Comparison of ENCODE assay signal across 8 cellular contexts in the genomic region with DNA sequence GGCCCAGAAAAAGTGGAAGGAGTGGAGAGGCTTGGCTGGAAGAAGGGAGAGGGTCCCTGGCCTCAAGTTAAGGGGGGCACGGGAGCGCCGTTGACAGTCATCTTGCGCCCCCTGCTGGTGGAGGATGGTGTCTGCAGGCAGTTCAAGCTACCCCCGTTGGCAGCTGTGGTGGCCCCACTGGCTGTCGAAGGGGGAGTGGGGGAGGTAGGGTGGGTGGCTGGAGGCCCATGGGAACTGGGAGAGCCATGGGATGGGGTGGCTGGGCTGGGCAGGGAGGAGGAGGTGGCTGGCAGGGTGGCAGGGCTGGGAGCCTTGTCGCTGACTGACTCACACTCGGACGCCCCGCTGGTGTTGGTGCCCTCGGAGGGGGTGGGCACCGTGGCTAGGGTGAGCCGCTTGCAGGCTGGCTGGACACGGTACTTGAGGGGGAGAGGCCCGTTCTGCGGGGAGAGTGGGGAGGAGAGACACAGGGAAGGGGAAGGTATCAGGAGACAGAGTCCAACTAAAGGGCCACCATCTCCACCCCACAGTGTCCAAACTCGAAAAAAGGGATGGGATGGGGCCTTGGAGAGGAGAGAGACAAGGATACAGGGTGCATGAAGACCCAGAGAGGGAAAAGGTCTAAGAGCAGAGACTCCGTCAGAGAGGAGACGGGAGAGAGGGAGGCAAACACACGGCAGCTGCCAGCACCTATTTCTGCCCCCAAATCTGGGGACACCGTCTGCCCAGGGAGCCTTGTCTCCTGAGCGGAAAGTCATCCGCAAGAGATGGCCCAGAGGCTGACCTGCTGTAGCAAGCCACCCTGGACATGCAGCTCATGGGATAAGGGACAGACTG. TPM values are rescaled to one million over a fixed set of nuclear protein-coding genes. Genes with fewer than 3 reads are reported as not detected.
A peak's percentile ranks its signal among the peaks of the same experiment; 100 is the strongest.
DNase-seq lines count a peak whose midpoint lies in the region; ATAC-seq, FAIRE-seq and TF ChIP-seq lines count a peak whose summit lies in the region.

No MANE protein-coding gene starts in this region.

- H3K4me1 Mint-ChIP-seq in T-helper 17 cell (peaks cover 30% of the 10 kb centered on the region), astrocyte (ENCODE audit: low read depth, unreplicated experiment) (peaks cover 5% of the 10 kb centered on the region)

- H3K4me3 ChIP-seq in BLaER1 treated with 17β-estradiol and CSF1 and Interleukin-3, amounts not matched to agents 10 nM and 100 nM = no peak overlapping the region
- no peak overlapping the region for H3K4me3 ChIP-seq in astrocyte (ENCODE audit: insufficient read depth, low read depth, low read length)

- H3K27ac ChIP-seq in BLaER1 treated with 17β-estradiol and CSF1 and Interleukin-3, amounts not matched to agents 10 nM and 100 nM = no peak overlapping the region
- no peak overlapping the region for H3K27ac ChIP-seq in astrocyte (ENCODE audit: low read depth, low read length)

- POLR2A ChIA-PET in HEK293T (lab: Yijun Ruan, JAX) = interaction anchor here (0.7 to 2.2 kb wide), 5 partner anchors 10 to 58 kb away, joined by 3 to 7 read pairs (median 4); partner anchors contain the start of genes MLLT6 and PSMB3

- CTCF ChIA-PET in HEK293T (lab: Yijun Ruan, JAX) = interaction anchor here (0.5 to 2.0 kb wide), 16 partner anchors 9 to 418 kb away, joined by 3 to 11 read pairs (median 4); partner anchors contain the start of genes EPOP and PSMB3

- no peaks in the 10 kb centered on the region for H3K9me3 ChIP-seq in BLaER1 treated with 17β-estradiol and CSF1 and Interleukin-3, amounts not matched to agents 10 nM and 100 nM (replicated peaks in 1 of 11)
- H3K9me3 ChIP-seq in T-helper 17 cell (ENCODE audit: control insufficient read depth, low read length, poor library complexity, severe bottlenecking) (no peaks in the 10 kb centered on the region), astrocyte (ENCODE audit: insufficient read depth, low read depth, low read length) (no peaks in the 10 kb centered on the region)

- FAIRE-seq in astrocyte (lab: Jason Lieb, UNC) = no peak

- peaks cover 16% of the 10 kb centered on the region for H3K79me2 ChIP-seq in astrocyte (ENCODE audit: insufficient read depth, low read length)

- DNase-seq in HEK293T (ENCODE audit: extremely low spot score) (peak; percentile 68), T-helper 17 cell (peak; percentile 64 to 72 (median 69)), astrocyte (ENCODE audit: low read depth) (no peak), iPS-NIHi7 (ENCODE audit: extremely low spot score) (peak; percentile 90)
- peak; percentile 75 to 80 for DNase-seq in stimulated activated CD4-positive, alpha-beta T cell treated with anti-CD3 and anti-CD28 coated beads, Interleukin-2, amount 100 ng/mL, for 48 hours

- H3K9me3 Mint-ChIP-seq in astrocyte (ENCODE audit: unreplicated experiment) = no peaks in the 10 kb centered on the region

- H3K27me3 Mint-ChIP-seq in T-helper 17 cell = no peaks in the 10 kb centered on the region
- no peaks in the 10 kb centered on the region for H3K27me3 Mint-ChIP-seq in astrocyte (ENCODE audit: low read depth, unreplicated experiment)

- H3K4me3 Mint-ChIP-seq in T-helper 17 cell (no peak overlapping the region), astrocyte (ENCODE audit: unreplicated experiment) (no peak overlapping the region)

- peaks cover 6 to 65% (median 15%) of the 10 kb centered on the region in 11 experiments; a peak in 16 of 22 replicates for H3K36me3 ChIP-seq in BLaER1 treated with 17β-estradiol and CSF1 and Interleukin-3, amounts not matched to agents 10 nM and 100 nM
- H3K36me3 ChIP-seq in astrocyte (ENCODE audit: insufficient read depth, low read length) = peaks cover 17% of the 10 kb centered on the region

- TF ChIP-seq CTCF in astrocyte (IDR thresholded peaks at IDR 0.05; ENCODE audit: insufficient read depth, low read depth, low read length) = peak; percentile 59

- peaks cover 41 to 91% (median 73%) of the 10 kb centered on the region in 10 experiments for H3K4me1 ChIP-seq in BLaER1 treated with 17β-estradiol and CSF1 and Interleukin-3, amounts not matched to agents 10 nM and 100 nM
- H3K4me1 ChIP-seq in astrocyte (ENCODE audit: insufficient read depth, low read length) = peaks cover 9% of the 10 kb centered on the region

- peak overlapping the region in 7 of 11 experiments; percentile 2 to 48 (median 15); a peak in 6 of 22 replicates for H3K9ac ChIP-seq in BLaER1 treated with 17β-estradiol and CSF1 and Interleukin-3, amounts not matched to agents 10 nM and 100 nM
- H3K9ac ChIP-seq in astrocyte (ENCODE audit: low read length) = no peak overlapping the region

- ATAC-seq in T-helper 17 cell (peak; percentile 39), GM21717 (IDR thresholded peaks at IDR 0.05; ENCODE audit: unreplicated experiment) (no peak), GM19397 (IDR thresholded peaks at IDR 0.05; ENCODE audit: unreplicated experiment) (no peak)

- H3K27ac Mint-ChIP-seq in T-helper 17 cell (peak overlapping the region; percentile 47), astrocyte (ENCODE audit: unreplicated experiment) (no peak overlapping the region)

- no peaks in the 10 kb centered on the region for H3K27me3 ChIP-seq in BLaER1 treated with 17β-estradiol and CSF1 and Interleukin-3, amounts not matched to agents 10 nM and 100 nM
- H3K27me3 ChIP-seq in astrocyte (ENCODE audit: insufficient read depth, low read length) = no peaks in the 10 kb centered on the region

- H4K20me1 ChIP-seq in BLaER1 treated with 17β-estradiol and CSF1 and Interleukin-3, amounts not matched to agents 10 nM and 100 nM = peaks cover 7 to 67% (median 33%) of the 10 kb centered on the region in 11 experiments; a peak in 17 of 22 replicates
- H4K20me1 ChIP-seq in astrocyte (ENCODE audit: insufficient read depth, low read length) = peaks cover 80% of the 10 kb centered on the region

- H2AFZ ChIP-seq in astrocyte (ENCODE audit: low read depth, low read length) = no peak overlapping the region

- peak overlapping the region in 10 of 11 experiments; percentile 7 to 45 (median 24); a peak in 9 of 22 replicates for H3K4me2 ChIP-seq in BLaER1 treated with 17β-estradiol and CSF1 and Interleukin-3, amounts not matched to agents 10 nM and 100 nM
- H3K4me2 ChIP-seq in astrocyte (ENCODE audit: low read length) = no peak overlapping the region

- peaks cover 3% of the 10 kb centered on the region for H3K36me3 Mint-ChIP-seq in T-helper 17 cell (ENCODE audit: low read depth)
- peaks cover 21% of the 10 kb centered on the region for H3K36me3 Mint-ChIP-seq in astrocyte (ENCODE audit: low read depth, unreplicated experiment)

TF ChIP-seq in HEK293T, 16 proteins besides CTCF, POLR2A, EP300 and RAD21:
- no peak for TF ChIP-seq TARDBP (IDR thresholded peaks at IDR 0.05)
- TF ChIP-seq FOXA1 (IDR thresholded peaks at IDR 0.05) = no peak
- TF ChIP-seq BHLHE40 (IDR thresholded peaks at IDR 0.05; ENCODE audit: borderline replicate concordance) = no peak
- no peak for TF ChIP-seq SUZ12 (IDR thresholded peaks at IDR 0.05)

RNA-seq across cellular contexts. Expression of gene CISD3, which starts 5.2 kb away (rescaled TPM):
- total RNA-seq in T-helper 17 cell (10 to 100 TPM; 12.0 to 12.8 TPM), astrocyte (12.0 and 13.1 TPM in 2 replicates)

RNA-seq across cellular contexts. Expression of gene PCGF2, which starts 12.8 kb away (rescaled TPM):
- total RNA-seq in T-helper 17 cell = not detected
- total RNA-seq in astrocyte = 68.2 and 73.7 TPM in 2 replicates

RNA-seq across cellular contexts. Expression of gene PSMB3, which starts 17.2 kb away (rescaled TPM):
- total RNA-seq in T-helper 17 cell = 10 to 100 TPM; 78.5 to 85.5 TPM
- total RNA-seq in astrocyte = 166 and 191 TPM in 2 replicates

RNA-seq across cellular contexts. Expression of gene MLLT6, which starts 30.3 kb away (rescaled TPM):
- total RNA-seq in T-helper 17 cell (100 to 1,000 TPM; 304 to 334 TPM), astrocyte (18.1 and 20.9 TPM in 2 replicates)

Comparison
In these comparisons a context has a peak if more than half of its experiments do, and no peak if none do; other contexts are left out.
1. RNA of gene PCGF2, which starts 12.8 kb away (total RNA-seq): 68.2 to 73.7 TPM in astrocyte; not detected in T-helper 17 cell; every median in the first group is over 10 times any median in the second.